In genomic region chr18:45727068-45727467, GRCh38 we compare ENCODE assay signal across 19 cellular contexts. TPM values are rescaled to one million over a fixed set of nuclear protein-coding genes. Genes with fewer than 3 reads are reported as not detected.
DNase-seq lines count a peak whose midpoint lies in the region; ATAC-seq and TF ChIP-seq lines count a peak whose summit lies in the region.
"Had no signal": no experiment of that assay in that cellular context is flagged by ENCODE, and none has a peak within 500 bp of the region (broad histone marks: within the 10 kb centered on the region; RNA-seq: fewer than 3 reads in every experiment).

No MANE protein-coding gene starts in this region.

- no peaks in the 10 kb centered on the region for H4K20me1 ChIP-seq in IMR-90 (ENCODE audit: insufficient read depth, low read length)

- H2BK15ac ChIP-seq in IMR-90 (ENCODE audit: low read depth, low read length) (peak overlapping the region; percentile 61; the same call in 1 of the 3 replicates), neuronal stem cell (ENCODE audit: low read length) (no peak overlapping the region)

- WGBS in IMR-90 (ENCODE audit: extremely low coverage in 2 of 2, insufficient read length in 1 of 2), 2 experiments, result 80% methylated on average over 2 of the region's 18 CpGs; no CpG with 5 or more reads in 1 of the 2 experiments
- WGBS in endodermal cell (ENCODE audit: insufficient coverage in 1 of 2, insufficient read length in 1 of 2), 2 experiments, result 88% methylated on average over 14 to 18 of the region's 18 CpGs
- no CpG with 5 or more reads among the region's 18 CpGs for WGBS in neuronal stem cell (ENCODE audit: extremely low coverage in 2 of 2, insufficient read length in 2 of 2, insufficient replicate concordance in 1 of 2), 2 donors

- no peak overlapping the region for H2BK5ac ChIP-seq in IMR-90 (ENCODE audit: low read depth, low read length, poor library complexity, severe bottlenecking)
- no peak overlapping the region for H2BK5ac ChIP-seq in neuronal stem cell (ENCODE audit: low read length)

- TF ChIP-seq CTCF in IMR-90 (conservative IDR thresholded peaks at IDR 0.05; ENCODE audit: low read depth, low read length) (no peak), endodermal cell (conservative IDR thresholded peaks at IDR 0.05) (no peak), GM13976 (IDR thresholded peaks at IDR 0.05; ENCODE audit: borderline replicate concordance, control extremely low read depth, extremely low read depth, insufficient read depth, missing control alignments) (no peak)

- H3K4me3 Mint-ChIP-seq in endodermal cell, result no peak overlapping the region
- H3K4me3 Mint-ChIP-seq: CD4-positive, alpha-beta memory T cell had no signal

- H3K4me1 ChIP-seq in IMR-90 (ENCODE audit: control insufficient read depth, insufficient read depth, low read length), result peaks cover 22% of the 10 kb centered on the region
- H3K4me1 ChIP-seq in endodermal cell (ENCODE audit: control insufficient read depth, insufficient read depth, low read length), result no peaks in the 10 kb centered on the region
- no peaks in the 10 kb centered on the region for H3K4me1 ChIP-seq in neuronal stem cell (ENCODE audit: control insufficient read depth in 2 of 2, insufficient read depth in 1 of 2, low read depth in 1 of 2, low read length in 2 of 2)
- H3K4me1 ChIP-seq: HAP-1 had no signal

- ATAC-seq in IMR-90 (ENCODE audit: low read depth) (no peak), HG02938 (IDR thresholded peaks at IDR 0.05; ENCODE audit: unreplicated experiment) (no peak)
- ATAC-seq: A549, PC-3 had no signal

- H2BK120ac ChIP-seq in IMR-90 (ENCODE audit: low read depth, low read length) (peak overlapping the region; percentile 84), neuronal stem cell (ENCODE audit: low read depth, low read length) (no peak overlapping the region)

- DNase-seq in ELR (ENCODE audit: low read depth) (peak; percentile 13), IMR-90 (no peak), endodermal cell (peak; percentile 32), neuronal stem cell (ENCODE audit: low spot score) (no peak), HK-2 (ENCODE audit: unreplicated experiment) (no peak), GM13976 (ENCODE audit: low spot score) (no peak)
- DNase-seq: CD4-positive, alpha-beta memory T cell; DMS53; EL; KBM-7; NCI-H187; NCI-H226; NCI-H524; PC-3; RPMI8226; SHP77 treated with DMSO at 0.1 percent for 48 hours had no signal

- CTCF ChIA-PET in IMR-90 (lab: Yijun Ruan, JAX), result interaction anchor here (0.7 kb wide), 1 partner anchor 35 kb away, joined by 3 read pairs; no protein-coding TSS in a partner anchor

- no TSS peak for BruUV-seq in IMR-90 (replicated peaks; lab: Mats Ljungman, UMichigan)

- H4K8ac ChIP-seq in IMR-90 (ENCODE audit: low read depth in 2 of 2, low read length in 2 of 2), result peak overlapping the region in 1 of 2 experiments; percentile 71; a peak in 1 of 4 replicates
- no peak overlapping the region for H4K8ac ChIP-seq in neuronal stem cell (ENCODE audit: low read depth, low read length)

- H3K14ac ChIP-seq in IMR-90 (replicated peaks; ENCODE audit: low read depth, low read length) (peak overlapping the region; percentile 36; the same call in 1 of the 2 replicates), neuronal stem cell (ENCODE audit: low read length) (no peak overlapping the region)

- H3K23ac ChIP-seq in IMR-90 (ENCODE audit: low read depth, low read length) (no peak overlapping the region; the same call in 1 of the 2 replicates), neuronal stem cell (ENCODE audit: low read depth, low read length, poor library complexity) (no peak overlapping the region)

- H3K27me3 ChIP-seq in IMR-90 (ENCODE audit: control insufficient read depth, insufficient read depth, low read length), result no peaks in the 10 kb centered on the region
- H3K27me3 ChIP-seq in endodermal cell (ENCODE audit: control insufficient read depth, insufficient read depth, low read length, poor library complexity, severe bottlenecking), result no peaks in the 10 kb centered on the region
- H3K27me3 ChIP-seq in neuronal stem cell (ENCODE audit: control insufficient read depth in 3 of 3, insufficient read depth in 3 of 3, low read depth in 1 of 3, low read length in 3 of 3), result peaks cover 0 to 9% (median 0%) of the 10 kb centered on the region in 3 experiments

- TF ChIP-seq RAD21 in IMR-90 (IDR thresholded peaks at IDR 0.05; ENCODE audit: low read length), result no peak

- H3K4me2 ChIP-seq in IMR-90 (ENCODE audit: low read depth, low read length) (no peak overlapping the region), neuronal stem cell (ENCODE audit: insufficient read depth, low read length, poor library complexity, severe bottlenecking) (no peak overlapping the region)
- H3K4me2 ChIP-seq: A549 had no signal

- no peak overlapping the region for H3K27ac Mint-ChIP-seq in endodermal cell
- H3K27ac Mint-ChIP-seq: CD4-positive, alpha-beta memory T cell had no signal

- peak overlapping the region; percentile 83 for H3K4ac ChIP-seq in IMR-90 (ENCODE audit: low read depth, low read length)
- no peak overlapping the region for H3K4ac ChIP-seq in neuronal stem cell (ENCODE audit: low read length)

- TF ChIP-seq POLR2A in IMR-90 (IDR thresholded peaks at IDR 0.05; ENCODE audit: low read depth, low read length), result no peak

- H2BK20ac ChIP-seq in IMR-90 (ENCODE audit: low read depth, low read length), result peak overlapping the region; percentile 87

- no peaks in the 10 kb centered on the region for H3K4me1 Mint-ChIP-seq in endodermal cell

- peaks cover 18% of the 10 kb centered on the region for H3K9me1 ChIP-seq in IMR-90 (ENCODE audit: insufficient read depth, low read length)

- peak overlapping the region; percentile 83 for H2AK5ac ChIP-seq in IMR-90 (ENCODE audit: low read depth, low read length)
- no peak overlapping the region for H2AK5ac ChIP-seq in neuronal stem cell (ENCODE audit: low read depth, low read length)

- H3K9ac ChIP-seq in IMR-90 (ENCODE audit: low read depth, low read length), result no peak overlapping the region
- no peak overlapping the region for H3K9ac ChIP-seq in endodermal cell (ENCODE audit: extremely low read depth, low read length, poor library complexity, severe bottlenecking)
- H3K9ac ChIP-seq in neuronal stem cell (ENCODE audit: low read depth, low read length, poor library complexity), result peak overlapping the region; percentile 12

- H4K91ac ChIP-seq in IMR-90 (ENCODE audit: insufficient read depth, low read depth, low read length) (peak overlapping the region; percentile 65), neuronal stem cell (ENCODE audit: low read depth, low read length, poor library complexity) (no peak overlapping the region)

- H2AFZ ChIP-seq in IMR-90 (replicated peaks; ENCODE audit: low read length, poor library complexity) (no peak overlapping the region), neuronal stem cell (ENCODE audit: low read length) (no peak overlapping the region)

- POLR2A ChIA-PET in IMR-90 (lab: Charles Lee; ENCODE audit: unreplicated experiment), result no interaction called here

- in situ Hi-C loops in IMR-90 (cut with MboI; ENCODE audit: low sequenced_read_pairs), result no loop called here
- in situ Hi-C loops in GM13976 (cut with MboI; ENCODE audit: low sequenced_read_pairs, unreplicated experiment), result no loop called here

- peaks cover 7% of the 10 kb centered on the region for H3K27me3 Mint-ChIP-seq in endodermal cell (ENCODE audit: insufficient read depth)

- H3K4me3 ChIP-seq in IMR-90 (ENCODE audit: insufficient read depth, low read depth, low read length), result no peak overlapping the region
- no peak overlapping the region for H3K4me3 ChIP-seq in endodermal cell (ENCODE audit: low read length)
- no peak overlapping the region for H3K4me3 ChIP-seq in neuronal stem cell (ENCODE audit: low read length in 2 of 2)
- H3K4me3 ChIP-seq: A549, HAP-1 had no signal

- H3K56ac ChIP-seq in IMR-90 (ENCODE audit: extremely low read depth, insufficient read depth, low read length), result no peak overlapping the region

- no peaks in the 10 kb centered on the region for H3K36me3 Mint-ChIP-seq in endodermal cell (ENCODE audit: low read depth)
- H3K36me3 Mint-ChIP-seq: CD4-positive, alpha-beta memory T cell had no signal

- no peaks in the 10 kb centered on the region for H3K9me3 Mint-ChIP-seq in endodermal cell
- H3K9me3 Mint-ChIP-seq: CD4-positive, alpha-beta memory T cell had no signal

- intact Hi-C loops in IMR-90 (cut with micrococcal nuclease), result no loop called here

- peak overlapping the region; percentile 52 for H2AK9ac ChIP-seq in IMR-90 (replicated peaks; ENCODE audit: low read depth, low read length, poor library complexity)

- H3K27ac ChIP-seq in IMR-90 (ENCODE audit: insufficient read depth, low read length) (0 out of 2 replicates have a peak overlapping the region, but pooled peaks have one; percentile 10), endodermal cell (ENCODE audit: low read depth, low read length) (no peak overlapping the region), neuronal stem cell (replicated peaks; ENCODE audit: low read length) (no peak overlapping the region)
- H3K27ac ChIP-seq: A549 had no signal

- dilution Hi-C loops in IMR-90 (cut with HindIII; ENCODE audit: low sequenced_read_pairs, unreplicated experiment), result no loop called here

- peaks cover 0 to 9% of the 10 kb centered on the region in 2 experiments; a peak in 1 of 4 replicates for H3K79me1 ChIP-seq in IMR-90 (ENCODE audit: low read depth in 1 of 2, low read length in 2 of 2)
- no peaks in the 10 kb centered on the region for H3K79me1 ChIP-seq in neuronal stem cell (ENCODE audit: low read depth, low read length)

- H2BK12ac ChIP-seq in neuronal stem cell (ENCODE audit: low read length), result no peak overlapping the region

- H3K36me3 ChIP-seq in IMR-90 (ENCODE audit: control insufficient read depth, insufficient read depth, low read length) (no peaks in the 10 kb centered on the region), endodermal cell (ENCODE audit: control insufficient read depth, insufficient read depth, low read length) (no peaks in the 10 kb centered on the region), neuronal stem cell (replicated peaks in 1 of 2; ENCODE audit: control insufficient read depth in 2 of 2, insufficient read depth in 2 of 2, low read length in 2 of 2) (no peaks in the 10 kb centered on the region)
- H3K36me3 ChIP-seq: HAP-1 had no signal

- H4K5ac ChIP-seq in IMR-90 (ENCODE audit: low read depth, low read length), result no peak overlapping the region

- H3K9me3 ChIP-seq in IMR-90 (ENCODE audit: control insufficient read depth, insufficient read depth, low read length) (no peaks in the 10 kb centered on the region), endodermal cell (ENCODE audit: control insufficient read depth, low read length) (no peaks in the 10 kb centered on the region), neuronal stem cell (replicated peaks in 1 of 2; ENCODE audit: control insufficient read depth in 2 of 2, insufficient read depth in 1 of 2, low read depth in 1 of 2, low read length in 2 of 2) (no peaks in the 10 kb centered on the region)
- H3K9me3 ChIP-seq: A549, HAP-1 had no signal

- H3K18ac ChIP-seq in IMR-90 (ENCODE audit: low read depth, low read length), result peak overlapping the region; percentile 24; the same call in 1 of the 2 replicates
- H3K18ac ChIP-seq in neuronal stem cell (ENCODE audit: low read length), result peak overlapping the region; percentile 11

RNA-seq across cellular contexts. Expression of gene SLC14A1, which starts 3.1 kb away (rescaled TPM):
- 21.7 and 31.9 TPM in 2 replicates for total RNA-seq in IMR-90 (2012; rRNA removed)
- 18.3 and 20.5 TPM in 2 replicates for polyA plus RNA-seq in IMR-90 (2012; rRNA removed)
- polyA plus RNA-seq in IMR-90 (2012; cell fraction: cytosol; rRNA removed), result 24.8 and 32.4 TPM in 2 replicates
- polyA plus RNA-seq in IMR-90 (2012; cell fraction: nucleus; rRNA removed; ENCODE audit: low replicate concordance), result 45.7 and 80.2 TPM in 2 replicates
- not detected for total RNA-seq in endodermal cell
- polyA plus RNA-seq in endodermal cell (2013, experiment 1 of 2), result not detected
- not detected for polyA plus RNA-seq in endodermal cell (2013, experiment 2 of 2)
- polyA plus RNA-seq in neuronal stem cell (2013, experiment 1 of 2), result not detected
- polyA plus RNA-seq in neuronal stem cell (2013, experiment 2 of 2), result not detected

Comparison
In these comparisons a context has a peak if more than half of its experiments do, and no peak if none do; other contexts are left out.
1. DNase-seq: peak in ELR (single experiment) and endodermal cell (single experiment); none in IMR-90 (single experiment), neuronal stem cell (single experiment), HK-2 (single experiment) and GM13976 (single experiment).
2. RNA of gene SLC14A1, which starts 3.1 kb away (total RNA-seq): 21.7 to 31.9 TPM in IMR-90; not detected in endodermal cell; every median in the first group is over 10 times any median in the second.